Comparison of ENCODE assay signal across 20 cellular contexts in genomic region chr1:37958690-37959089, GRCh38. TPM values are rescaled to one million over a fixed set of nuclear protein-coding genes. Genes with fewer than 3 reads are reported as not detected.
DNase-seq lines count a peak whose midpoint lies in the region; ATAC-seq and TF ChIP-seq lines count a peak whose summit lies in the region.
"Had no signal": no experiment of that assay in that cellular context is flagged by ENCODE, and none has a peak within 500 bp of the region (broad histone marks: within the 10 kb centered on the region; RNA-seq: fewer than 3 reads in every experiment).

No MANE protein-coding gene starts in this region.

- no peak for TF ChIP-seq EP300 in upper lobe of left lung (IDR thresholded peaks at IDR 0.05)

- TF ChIP-seq CTCF in fibroblast of the aortic adventitia (IDR thresholded peaks at IDR 0.05; ENCODE audit: insufficient read depth, low read length), result no peak
- TF ChIP-seq CTCF in upper lobe of left lung (IDR thresholded peaks at IDR 0.05), result no peak

- no peaks in the 10 kb centered on the region for H3K9me3 ChIP-seq in skeletal muscle satellite cell (replicated peaks; ENCODE audit: low read length)
- H3K9me3 ChIP-seq in upper lobe of left lung, result no peaks in the 10 kb centered on the region
- H3K9me3 ChIP-seq: spleen, thoracic aorta had no signal

- peak; percentile 95 for ATAC-seq in SK-N-SH treated with all-trans-retinoic acid at 6 μM for 48 hours
- ATAC-seq in stimulated activated naive CD8-positive, alpha-beta T cell treated with anti-CD3 and anti-CD28 coated beads, Interleukin-15, Interleukin-2, amounts not matched to agents 100 U/mL and 50 U/mL, for 24 hours, result no peak
- no peak for ATAC-seq in upper lobe of left lung (ENCODE audit: low FRiP score in 2 of 2)
- ATAC-seq: activated CD8-positive, alpha-beta T cell treated with anti-CD3 and anti-CD28 coated beads for 36 hours; left lobe of liver; Panc1 had no signal

- H3K4me2 ChIP-seq in skeletal muscle satellite cell (ENCODE audit: low read length), result peak overlapping the region; percentile 24
- H3K4me2 ChIP-seq: neural progenitor cell had no signal

- H3K36me3 ChIP-seq in skeletal muscle satellite cell (ENCODE audit: insufficient read depth, low read length), result peaks cover 35% of the 10 kb centered on the region
- peaks cover 10 to 70% (median 52%) of the 10 kb centered on the region in 4 donors for H3K36me3 ChIP-seq in upper lobe of left lung
- H3K36me3 ChIP-seq: neural progenitor cell had no signal

- WGBS in upper lobe of left lung, 2 donors, result 89 to 92% methylated on average over 2 of the region's 2 CpGs

- peak overlapping the region; percentile 49 for H3K9ac ChIP-seq in skeletal muscle satellite cell (ENCODE audit: low read depth, low read length)
- H3K9ac ChIP-seq: neural progenitor cell had no signal

- DNase-seq in GM04503 (ENCODE audit: low read depth) (peak; percentile 95), fibroblast of the aortic adventitia (ENCODE audit: low read depth) (peak; percentile 79), HK-2 (ENCODE audit: unreplicated experiment) (no peak), upper lobe of left lung (no peak), NCI-H524 treated with DMSO at 0.1 percent for 48 hours (lab: John Stamatoyannopoulos, UW) (no peak)
- no peak for DNase-seq in stimulated activated naive CD8-positive, alpha-beta T cell treated with anti-CD3 and anti-CD28 coated beads, Interleukin-15, Interleukin-2, amounts not matched to agents 100 U/mL and 50 U/mL, for 24 hours
- DNase-seq: activated CD8-positive, alpha-beta T cell treated with anti-CD3 and anti-CD28 coated beads for 36 hours; activated naive CD4-positive, alpha-beta T cell treated with anti-CD3 and anti-CD28 coated beads for 36 hours; DMS 273 treated with DMSO at 0.1 percent for 48 hours; glutamatergic neuron; GOT3; NCI-H510A; spleen had no signal

- H3K4me3 ChIP-seq in fibroblast of the aortic adventitia (ENCODE audit: low read depth, low read length) (no peak overlapping the region), skeletal muscle satellite cell (ENCODE audit: low read length) (no peak overlapping the region), upper lobe of left lung (no peak overlapping the region)
- H3K4me3 ChIP-seq: coronary artery, neural progenitor cell, spleen, thoracic aorta had no signal

- TF ChIP-seq POLR2A in upper lobe of left lung (IDR thresholded peaks at IDR 0.05), result no peak

- H3K27me3 ChIP-seq in skeletal muscle satellite cell (ENCODE audit: control insufficient read depth, insufficient read depth, low read length), result no peaks in the 10 kb centered on the region
- H3K27me3 ChIP-seq in upper lobe of left lung, result no peaks in the 10 kb centered on the region
- H3K27me3 ChIP-seq: neural progenitor cell, spleen had no signal

- H3K4me1 ChIP-seq in skeletal muscle satellite cell (ENCODE audit: control insufficient read depth, insufficient read depth, low read length) (peaks cover 23% of the 10 kb centered on the region), upper lobe of left lung (no peaks in the 10 kb centered on the region)
- H3K4me1 ChIP-seq: spleen had no signal

- no peak overlapping the region for H3K27ac ChIP-seq in upper lobe of left lung
- H3K27ac ChIP-seq: coronary artery, neural progenitor cell, spleen, thoracic aorta had no signal

TF ChIP-seq in SK-N-SH treated with all-trans-retinoic acid at 6 μM for 48 hours, 23 proteins besides CTCF, POLR2A, EP300 and RAD21:
- no peak for TF ChIP-seq ESRRG (CRISPR knock-in tag; IDR thresholded peaks at IDR 0.05)
- TF ChIP-seq ZNF565 (CRISPR knock-in tag; conservative IDR thresholded peaks at IDR 0.05; ENCODE audit: low read depth), result no peak
- no peak for TF ChIP-seq TSHZ2 (CRISPR knock-in tag; IDR thresholded peaks at IDR 0.05)
- no peak for TF ChIP-seq ZNF8 (CRISPR knock-in tag; IDR thresholded peaks at IDR 0.05)
- TF ChIP-seq ZFP30 (CRISPR knock-in tag; IDR thresholded peaks at IDR 0.05), result no peak

RNA-seq across cellular contexts. Expression of gene INPP5B, which starts 11.8 kb away (rescaled TPM):
- total RNA-seq in fibroblast of the aortic adventitia (ENCODE audit: low replicate concordance), result 26.8 and 35.5 TPM in 2 replicates
- 24.5 and 25.3 TPM in 2 replicates for total RNA-seq in skeletal muscle satellite cell (2012; rRNA removed)
- total RNA-seq in upper lobe of left lung, result 100 to 1,000 TPM in 1 of 6 donors, 10 to 100 TPM in 5; 25.8 to 201 (median 44.1) TPM

RNA-seq across cellular contexts. Expression of gene SF3A3, which starts 31.1 kb away (rescaled TPM):
- total RNA-seq in fibroblast of the aortic adventitia (ENCODE audit: low replicate concordance) (75.2 and 87.7 TPM in 2 replicates), upper lobe of left lung (10 to 100 TPM; 36.5 to 80.7 (median 42.8) TPM)
- total RNA-seq in skeletal muscle satellite cell (2012; rRNA removed), result 77.5 and 94.6 TPM in 2 replicates

RNA-seq across cellular contexts. Expression of gene FHL3, which starts 46.6 kb away (rescaled TPM):
- total RNA-seq in fibroblast of the aortic adventitia (ENCODE audit: low replicate concordance) (6.1 and 15.6 TPM in 2 replicates), upper lobe of left lung (10 to 100 TPM in 5 of 6 donors, 1 to 10 TPM in 1; 9.5 to 25.8 (median 18.6) TPM)
- total RNA-seq in skeletal muscle satellite cell (2012; rRNA removed), result 13.1 and 17.2 TPM in 2 replicates

RNA-seq across cellular contexts. Expression of gene UTP11, which starts 53.8 kb away (rescaled TPM):
- total RNA-seq in fibroblast of the aortic adventitia (ENCODE audit: low replicate concordance), result 23.1 and 68.1 TPM in 2 replicates
- 61.4 and 67.7 TPM in 2 replicates for total RNA-seq in skeletal muscle satellite cell (2012; rRNA removed)
- total RNA-seq in upper lobe of left lung, result 10 to 100 TPM in 5 of 6 donors, 1 to 10 TPM in 1; 8.4 to 53.4 (median 25.4) TPM

Comparison
In these comparisons a context has a peak if more than half of its experiments do, and no peak if none do; other contexts are left out.
1. DNase-seq: peak in GM04503 (single experiment) and fibroblast of the aortic adventitia (single experiment); none in HK-2 (single experiment), stimulated activated naive CD8-positive, alpha-beta T cell treated with anti-CD3 and anti-CD28 coated beads, Interleukin-15, Interleukin-2, amounts not matched to agents 100 U/mL and 50 U/mL, for 24 hours (single experiment), upper lobe of left lung (0 of 2) and NCI-H524 treated with DMSO at 0.1 percent for 48 hours (single experiment).